12 cellular contexts compared by ENCODE assay signal in genomic region chr13:73521291-73521626, GRCh38.
DNase-seq lines count a peak whose midpoint lies in the region; ATAC-seq and TF ChIP-seq lines count a peak whose summit lies in the region.
"Had no signal": no experiment of that assay in that cellular context is flagged by ENCODE, and none has a peak within 500 bp of the region (broad histone marks: within the 10 kb centered on the region; RNA-seq: fewer than 3 reads in every experiment).

No MANE protein-coding gene starts in this region.

- intact Hi-C loops in heart right ventricle (cut with DNase I), result no loop called here

- no peaks in the 10 kb centered on the region for H3K36me3 Mint-ChIP-seq in activated T-cell treated with anti-CD3 and anti-CD28 coated beads, Interleukin-2, amount 50 U/mL, for 24 hours (ENCODE audit: low read depth)
- no peaks in the 10 kb centered on the region for H3K36me3 Mint-ChIP-seq in stimulated activated naive CD8-positive, alpha-beta T cell treated with anti-CD3 and anti-CD28 coated beads, Interleukin-15, Interleukin-2, amounts not matched to agents 100 ng/mL and 50 ng/mL, for 24 hours (ENCODE audit: low read depth)

- TF ChIP-seq CTCF in heart right ventricle (IDR thresholded peaks at IDR 0.05), result no peak
- no peak for TF ChIP-seq CTCF in brain microvascular endothelial cell (IDR thresholded peaks at IDR 0.05; ENCODE audit: low read depth, low read length, missing control alignments)

- H3K27me3 ChIP-seq in duodenal mucosa (ENCODE audit: control insufficient read depth in 1 of 2, insufficient read depth in 2 of 2, low read length in 2 of 2) (no peaks in the 10 kb centered on the region), heart right ventricle (no peaks in the 10 kb centered on the region), brain microvascular endothelial cell (replicated peaks) (no peaks in the 10 kb centered on the region)
- H3K27me3 ChIP-seq: right lobe of liver had no signal

- DNase-seq in activated T-cell treated with anti-CD3 and anti-CD28 coated beads, Interleukin-2, amount 50 U/mL, for 24 hours, result no peak
- DNase-seq in activated T-cell treated with anti-CD3 and anti-CD28 coated beads, Interleukin-2, amount 50 U/mL, for 48 hours, result no peak
- peak; percentile 2 for DNase-seq in NCI-H69 (lab: John Stamatoyannopoulos, UW)
- no peak for DNase-seq in heart right ventricle
- DNase-seq in brain microvascular endothelial cell, result no peak
- no peak for DNase-seq in mucosa of gallbladder (ENCODE audit: low spot score)
- DNase-seq: activated CD8-positive, alpha-beta memory T cell treated with anti-CD3 and anti-CD28 coated beads for 24 hours; hippocampal formation; NCI-H1436; right lobe of liver had no signal

- H3K27me3 Mint-ChIP-seq in activated T-cell treated with anti-CD3 and anti-CD28 coated beads, Interleukin-2, amount 50 U/mL, for 24 hours, result no peaks in the 10 kb centered on the region
- no peaks in the 10 kb centered on the region for H3K27me3 Mint-ChIP-seq in stimulated activated naive CD8-positive, alpha-beta T cell treated with anti-CD3 and anti-CD28 coated beads, Interleukin-15, Interleukin-2, amounts not matched to agents 100 ng/mL and 50 ng/mL, for 24 hours

- ATAC-seq in heart right ventricle, result no peak

- H3K4me3 ChIP-seq in duodenal mucosa (ENCODE audit: low read depth in 1 of 2, low read length in 2 of 2) (peak overlapping the region; percentile 37 to 40), heart right ventricle (no peak overlapping the region), brain microvascular endothelial cell (ENCODE audit: low read depth, low read length) (no peak overlapping the region)
- H3K4me3 ChIP-seq: right lobe of liver had no signal

- H3K9me3 ChIP-seq in duodenal mucosa (ENCODE audit: control insufficient read depth in 1 of 2, low read length in 2 of 2) (no peaks in the 10 kb centered on the region), heart right ventricle (no peaks in the 10 kb centered on the region)
- H3K9me3 ChIP-seq: right lobe of liver had no signal

- H3K4me1 Mint-ChIP-seq in activated T-cell treated with anti-CD3 and anti-CD28 coated beads, Interleukin-2, amount 50 U/mL, for 24 hours (ENCODE audit: low read depth), result peaks cover 20% of the 10 kb centered on the region
- H3K4me1 Mint-ChIP-seq in stimulated activated naive CD8-positive, alpha-beta T cell treated with anti-CD3 and anti-CD28 coated beads, Interleukin-15, Interleukin-2, amounts not matched to agents 100 ng/mL and 50 ng/mL, for 24 hours (ENCODE audit: low read depth), result peaks cover 20% of the 10 kb centered on the region

- H3K4me1 ChIP-seq in duodenal mucosa (ENCODE audit: control insufficient read depth in 1 of 2, insufficient read depth in 2 of 2, low read length in 2 of 2) (peaks cover 7 to 8% of the 10 kb centered on the region in 2 donors), heart right ventricle (no peaks in the 10 kb centered on the region)
- H3K4me1 ChIP-seq: right lobe of liver had no signal

- H3K27ac ChIP-seq in duodenal mucosa (ENCODE audit: low read depth, low read length) (no peak overlapping the region), heart right ventricle (no peak overlapping the region), brain microvascular endothelial cell (no peak overlapping the region)
- H3K27ac ChIP-seq: right lobe of liver had no signal

- WGBS in heart right ventricle, 2 donors, result 38 to 59% methylated on average over 2 of the region's 2 CpGs

- H3K36me3 ChIP-seq in duodenal mucosa (ENCODE audit: control insufficient read depth in 1 of 2, insufficient read depth in 2 of 2, low read length in 2 of 2), result no peaks in the 10 kb centered on the region
- no peaks in the 10 kb centered on the region for H3K36me3 ChIP-seq in heart right ventricle
- no peaks in the 10 kb centered on the region for H3K36me3 ChIP-seq in brain microvascular endothelial cell (replicated peaks)
- H3K36me3 ChIP-seq: right lobe of liver had no signal

- peak overlapping the region; percentile 86 for H3K27ac Mint-ChIP-seq in activated T-cell treated with anti-CD3 and anti-CD28 coated beads, Interleukin-2, amount 50 U/mL, for 24 hours
- peak overlapping the region; percentile 80 for H3K27ac Mint-ChIP-seq in stimulated activated naive CD8-positive, alpha-beta T cell treated with anti-CD3 and anti-CD28 coated beads, Interleukin-15, Interleukin-2, amounts not matched to agents 100 ng/mL and 50 ng/mL, for 24 hours

- in situ Hi-C loops in brain microvascular endothelial cell (cut with HindIII; ENCODE audit: low pct_ligation_motif_present, low sequenced_read_pairs), result no loop called here

- H3K9me3 Mint-ChIP-seq in activated T-cell treated with anti-CD3 and anti-CD28 coated beads, Interleukin-2, amount 50 U/mL, for 24 hours, result no peaks in the 10 kb centered on the region
- no peaks in the 10 kb centered on the region for H3K9me3 Mint-ChIP-seq in stimulated activated naive CD8-positive, alpha-beta T cell treated with anti-CD3 and anti-CD28 coated beads, Interleukin-15, Interleukin-2, amounts not matched to agents 100 ng/mL and 50 ng/mL, for 24 hours

- no peak overlapping the region for H3K9ac ChIP-seq in duodenal mucosa (ENCODE audit: low read depth in 1 of 2, low read length in 2 of 2)

- H3K4me3 Mint-ChIP-seq in activated T-cell treated with anti-CD3 and anti-CD28 coated beads, Interleukin-2, amount 50 U/mL, for 24 hours, result peak overlapping the region; percentile 61
- peak overlapping the region; percentile 59 for H3K4me3 Mint-ChIP-seq in stimulated activated naive CD8-positive, alpha-beta T cell treated with anti-CD3 and anti-CD28 coated beads, Interleukin-15, Interleukin-2, amounts not matched to agents 100 ng/mL and 50 ng/mL, for 24 hours

Comparison
In these comparisons a context has a peak if more than half of its experiments do, and no peak if none do; other contexts are left out.
1. H3K4me3 ChIP-seq: peak in duodenal mucosa (2 of 2); none in heart right ventricle (0 of 10) and brain microvascular endothelial cell (single experiment).